In the genomic region with DNA sequence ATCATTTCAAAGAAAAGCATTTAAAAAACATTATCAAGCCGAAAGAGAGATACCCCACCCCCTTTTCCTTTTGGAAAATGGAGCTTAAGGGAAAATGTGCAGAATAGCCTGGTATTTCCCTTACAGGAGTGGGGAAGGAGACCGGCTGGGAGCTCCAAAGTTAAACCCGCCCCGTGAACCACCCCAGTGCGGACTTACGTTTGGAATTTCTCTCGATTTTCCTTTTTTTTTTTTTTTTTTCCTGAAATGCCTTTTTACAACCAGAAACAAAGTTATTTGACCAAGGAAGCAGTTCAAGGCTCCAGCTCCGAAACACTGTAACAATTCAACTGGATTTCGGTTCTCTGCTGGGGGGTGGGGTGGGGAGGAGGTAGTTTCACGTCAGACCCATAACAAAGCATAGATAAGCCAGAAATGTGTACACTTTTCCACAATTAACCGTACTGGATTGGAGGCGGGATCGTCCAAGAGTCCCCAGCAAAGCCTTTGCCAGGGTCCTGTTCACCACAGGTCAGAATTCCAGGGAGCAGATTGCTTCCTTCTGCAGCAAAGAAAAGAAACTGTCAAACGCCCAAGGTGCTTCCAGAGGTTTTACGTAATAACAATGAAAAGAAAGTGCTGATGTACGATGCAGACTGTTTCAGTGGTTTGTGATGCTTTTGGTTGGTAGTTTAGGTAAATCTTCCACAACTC, we compare ENCODE assay signal across 7 cellular contexts. TPM values are rescaled to one million over a fixed set of nuclear protein-coding genes. Genes with fewer than 3 reads are reported as not detected.
DNase-seq lines count a peak whose midpoint lies in the region; ATAC-seq and TF ChIP-seq lines count a peak whose summit lies in the region.

No MANE protein-coding gene starts in this region.

- H3K79me2 ChIP-seq in GM23248 (ENCODE audit: insufficient read depth) (no peaks in the 10 kb centered on the region), fibroblast of lung (ENCODE audit: control insufficient read depth, insufficient read depth, low read length) (no peaks in the 10 kb centered on the region)

- H3K9me3 ChIP-seq in GM23248 (ENCODE audit: low read depth) (no peaks in the 10 kb centered on the region), RWPE2 (ENCODE audit: severe bottlenecking) (no peaks in the 10 kb centered on the region), fibroblast of lung (ENCODE audit: control insufficient read depth, insufficient read depth, low read depth, low read length) (no peaks in the 10 kb centered on the region), ovary (no peaks in the 10 kb centered on the region)

- H3K4me3 ChIP-seq in GM23248 (peak overlapping the region; percentile 82), RWPE2 (ENCODE audit: severe bottlenecking) (peak overlapping the region; percentile 62), fibroblast of lung (replicated peaks in 1 of 4; ENCODE audit: control extremely low read depth in 1 of 4, insufficient read depth in 1 of 4, low read depth in 3 of 4, low read length in 4 of 4) (peak overlapping the region; percentile 30 to 78 (median 51)), ovary (peak overlapping the region; percentile 48)

- TF ChIP-seq CTCF in RWPE2 (IDR thresholded peaks at IDR 0.05; ENCODE audit: poor library complexity, severe bottlenecking) = no peak
- no peak for TF ChIP-seq CTCF in fibroblast of lung (conservative IDR thresholded peaks at IDR 0.05 in 1 of 2, IDR thresholded peaks at IDR 0.05 in 1 of 2; ENCODE audit: low read depth in 1 of 2, low read length in 2 of 2)
- TF ChIP-seq CTCF in ovary (IDR thresholded peaks at IDR 0.05) = no peak

- ATAC-seq in RWPE2 (ENCODE audit: low read depth) (no peak), GM21723 (IDR thresholded peaks at IDR 0.05; ENCODE audit: unreplicated experiment) (no peak), GM19467 (IDR thresholded peaks at IDR 0.05; ENCODE audit: unreplicated experiment) (no peak)

- peak overlapping the region; percentile 83 for H3K9ac ChIP-seq in GM23248
- no peak overlapping the region for H3K9ac ChIP-seq in fibroblast of lung (ENCODE audit: insufficient read depth, low read length)

- no peaks in the 10 kb centered on the region for H3K27me3 ChIP-seq in GM23248 (replicated peaks; ENCODE audit: insufficient read depth)
- H3K27me3 ChIP-seq in RWPE2 (ENCODE audit: insufficient read depth, poor library complexity, severe bottlenecking) = no peaks in the 10 kb centered on the region
- no peaks in the 10 kb centered on the region for H3K27me3 ChIP-seq in fibroblast of lung (ENCODE audit: control insufficient read depth, insufficient read depth, low read length)
- H3K27me3 ChIP-seq in ovary = no peaks in the 10 kb centered on the region

- peak; percentile 62 for DNase-seq in GM23248
- DNase-seq in RWPE2 (ENCODE audit: low spot score) = no peak
- DNase-seq in fibroblast of lung (ENCODE audit: low read depth in 2 of 2) = peak in 1 of 2 donors; percentile 76
- DNase-seq in ovary = peak; percentile 47 to 65 (median 55)
- no peak for DNase-seq in COLO668 (lab: John Stamatoyannopoulos, UW; ENCODE audit: unreplicated experiment)

- H3K36me3 ChIP-seq in GM23248 (ENCODE audit: low read depth) = no peaks in the 10 kb centered on the region
- no peaks in the 10 kb centered on the region for H3K36me3 ChIP-seq in RWPE2 (ENCODE audit: low read depth)
- H3K36me3 ChIP-seq in fibroblast of lung (ENCODE audit: control insufficient read depth, insufficient read depth, low read length) = no peaks in the 10 kb centered on the region
- no peaks in the 10 kb centered on the region for H3K36me3 ChIP-seq in ovary

- H4K20me1 ChIP-seq in GM23248 (ENCODE audit: insufficient read depth) (no peaks in the 10 kb centered on the region), fibroblast of lung (ENCODE audit: control insufficient read depth, extremely low read depth, insufficient read depth, low read length) (no peaks in the 10 kb centered on the region)

- H3K4me1 ChIP-seq in GM23248 (ENCODE audit: insufficient read depth) (peaks cover 24% of the 10 kb centered on the region), RWPE2 (ENCODE audit: insufficient read depth, poor library complexity, severe bottlenecking) (no peaks in the 10 kb centered on the region), fibroblast of lung (ENCODE audit: control insufficient read depth, extremely low read depth, insufficient read depth, low read length) (peaks cover 3% of the 10 kb centered on the region), ovary (ENCODE audit: insufficient read depth) (peaks cover 8% of the 10 kb centered on the region)

- peaks cover 30% of the 10 kb centered on the region for H3F3A ChIP-seq in GM23248 (ENCODE audit: insufficient read depth)

- in situ Hi-C loops in GM23248 (cut with MboI) = loop anchor here (25.0 kb wide), 1 partner anchor 719 kb away; no protein-coding TSS in a partner anchor

- 1% methylated on average over 16 of the region's 16 CpGs for WGBS in GM23248 (ENCODE audit: low coverage in 1 of 2, low lambda C conversion rate in 2 of 2, missing lambda C conversion rate in 2 of 2), 2 experiments
- WGBS in ovary, 3 donors = 1 to 10% (median 7%) methylated on average over 16 of the region's 16 CpGs

- H3K9me2 ChIP-seq in GM23248 (ENCODE audit: insufficient read depth) = no peaks in the 10 kb centered on the region

- TF ChIP-seq EP300 in ovary (IDR thresholded peaks at IDR 0.05) = no peak

- H3K27ac ChIP-seq in GM23248 (peak overlapping the region; percentile 76), RWPE2 (ENCODE audit: poor library complexity, severe bottlenecking) (no peak overlapping the region), fibroblast of lung (ENCODE audit: insufficient read depth, low read length) (peak overlapping the region; percentile 69), ovary (peak overlapping the region; percentile 81 to 90)

- H3K4me2 ChIP-seq in GM23248 (ENCODE audit: unreplicated experiment) (peak overlapping the region; percentile 95), fibroblast of lung (ENCODE audit: extremely low read depth, insufficient read depth, low read length) (peak overlapping the region; percentile 100)

- peak overlapping the region; percentile 97 for H2AFZ ChIP-seq in GM23248
- peak overlapping the region; percentile 40 for H2AFZ ChIP-seq in fibroblast of lung (ENCODE audit: low read length)

- no peak for TF ChIP-seq POLR2A in ovary (IDR thresholded peaks at IDR 0.05)

- intact Hi-C loops in ovary (cut with DNase I) = loop anchor here in 1 of 4 donors (10.0 kb wide), 1 partner anchor 806 kb away; the partner anchor contains the start of gene BMI1

RNA-seq across cellular contexts. Expression of gene SKIDA1, which starts 6.7 kb away (rescaled TPM):
- not detected in 2 replicates for total RNA-seq in GM23248 (2014; rRNA removed; shearing (Covaris generic))
- 0.18 and 0.80 TPM in 2 replicates for polyA plus RNA-seq in GM23248 (2016; fragmentation: Nextera tagmentation; extraction: Ambion mirVana)
- total RNA-seq in fibroblast of lung = 0.50 and 0.51 TPM in 2 replicates
- 0.28 and 0.49 TPM in 2 replicates for polyA plus RNA-seq in fibroblast of lung
- 0.16 and 0.73 TPM in 2 replicates for polyA plus RNA-seq in fibroblast of lung (2012)
- polyA minus RNA-seq in fibroblast of lung (ENCODE audit: low replicate concordance) = 0.15 and 1.1 TPM in 2 replicates
- total RNA-seq in ovary = 1 to 10 TPM; 1.1 to 4.2 (median 3.4) TPM
- 1 to 10 TPM; 1.1 to 1.7 TPM for polyA plus RNA-seq in ovary

RNA-seq across cellular contexts. Expression of gene MLLT10, which starts 15.3 kb away (rescaled TPM):
- total RNA-seq in GM23248 (2014; rRNA removed; shearing (Covaris generic)) = 16.1 and 19.8 TPM in 2 replicates
- polyA plus RNA-seq in GM23248 (2016; fragmentation: Nextera tagmentation; extraction: Ambion mirVana) (8.9 and 10.1 TPM in 2 replicates), fibroblast of lung (25.1 and 25.6 TPM in 2 replicates), ovary (10 to 100 TPM; 23.6 to 27.4 TPM)
- total RNA-seq in fibroblast of lung (33.1 and 56.3 TPM in 2 replicates), ovary (10 to 100 TPM; 32.3 to 55.1 (median 43.7) TPM)
- 12.8 and 14.0 TPM in 2 replicates for polyA plus RNA-seq in fibroblast of lung (2012)
- 12.3 and 26.8 TPM in 2 replicates for polyA minus RNA-seq in fibroblast of lung (ENCODE audit: low replicate concordance)

Comparison
In these comparisons a context has a peak if more than half of its experiments do, and no peak if none do; other contexts are left out.
1. DNase-seq: peak in GM23248 (single experiment) and ovary (5 of 5); none in RWPE2 (single experiment) and COLO668 (single experiment).
2. Peak in every context shown above with its lines, with median percentiles within 50 percentile points of each other: H3K4me3 ChIP-seq.